ENCODE assay signal across 22 cellular contexts in genomic region chr17:4974064-4974670, GRCh38. TPM values are rescaled to one million over a fixed set of nuclear protein-coding genes. Genes with fewer than 3 reads are reported as not detected.
A peak's percentile ranks its signal among the peaks of the same experiment; 100 is the strongest.
DNase-seq lines count a peak whose midpoint lies in the region; ATAC-seq, FAIRE-seq and TF ChIP-seq lines count a peak whose summit lies in the region.
"Had no signal": no experiment of that assay in that cellular context is flagged by ENCODE, and none has a peak within 500 bp of the region (broad histone marks: within the 10 kb centered on the region; RNA-seq: fewer than 3 reads in every experiment).

No MANE protein-coding gene starts in this region.

- no peak overlapping the region for H3K4me2 ChIP-seq in astrocyte (ENCODE audit: low read length)
- H3K4me2 ChIP-seq: A549 had no signal

- no peak overlapping the region for H3K27ac ChIP-seq in astrocyte (ENCODE audit: low read depth, low read length)
- no peak overlapping the region for H3K27ac ChIP-seq in kidney (ENCODE audit: low read depth in 2 of 2, low read length in 2 of 2)
- H3K27ac ChIP-seq in stomach smooth muscle (ENCODE audit: low read length), result peak overlapping the region; percentile 53
- H3K27ac ChIP-seq: A549, ovary, upper lobe of right lung had no signal

- no peak for FAIRE-seq in astrocyte (lab: Jason Lieb, UNC)
- no peak for FAIRE-seq in kidney (lab: Jason Lieb, UNC)
- FAIRE-seq: A549 had no signal

- H3K36me3 Mint-ChIP-seq in activated T-cell treated with anti-CD3 and anti-CD28 coated beads, Interleukin-2, amount 50 U/mL, for 72 hours (ENCODE audit: insufficient read depth in 2 of 2), result peaks cover 13 to 40% of the 10 kb centered on the region in 2 donors
- H3K36me3 Mint-ChIP-seq in astrocyte (ENCODE audit: low read depth, unreplicated experiment), result peaks cover 38% of the 10 kb centered on the region

- no peak overlapping the region for H3K4me3 Mint-ChIP-seq in activated T-cell treated with anti-CD3 and anti-CD28 coated beads, Interleukin-2, amount 50 U/mL, for 72 hours
- H3K4me3 Mint-ChIP-seq in astrocyte (ENCODE audit: unreplicated experiment), result no peak overlapping the region
- H3K4me3 Mint-ChIP-seq: activated naive CD4-positive, alpha-beta T cell treated with anti-CD3 and anti-CD28 coated beads, Interleukin-2, amount 10 ng/mL, durations not matched to agents 7 days and 5 days; CD8-positive, alpha-beta T cell; T-helper 1 cell treated with Interleukin-12 subunit alpha and Interleukin-12 subunit beta and Interleukin-4 antibody, amounts not matched to agents 30 μg/mL and 1 μg/mL, for 36 hours; WTC11 had no signal

- peak overlapping the region; percentile 75 for H3K27ac Mint-ChIP-seq in activated T-cell treated with anti-CD3 and anti-CD28 coated beads, Interleukin-2, amount 50 U/mL, for 72 hours
- H3K27ac Mint-ChIP-seq in astrocyte (ENCODE audit: unreplicated experiment), result peak overlapping the region; percentile 72
- H3K27ac Mint-ChIP-seq: CD8-positive, alpha-beta T cell; T-helper 1 cell treated with Interleukin-12 subunit alpha and Interleukin-12 subunit beta and Interleukin-4 antibody, amounts not matched to agents 30 μg/mL and 1 μg/mL, for 36 hours; WTC11 had no signal

- H3K4me1 Mint-ChIP-seq in activated T-cell treated with anti-CD3 and anti-CD28 coated beads, Interleukin-2, amount 50 U/mL, for 72 hours (ENCODE audit: low read depth), result peaks cover 26% of the 10 kb centered on the region
- peaks cover 19% of the 10 kb centered on the region for H3K4me1 Mint-ChIP-seq in astrocyte (ENCODE audit: low read depth, unreplicated experiment)

- H4K20me1 ChIP-seq in astrocyte (ENCODE audit: insufficient read depth, low read length), result peaks cover 49% of the 10 kb centered on the region

- no peaks in the 10 kb centered on the region for H3K27me3 ChIP-seq in astrocyte (ENCODE audit: insufficient read depth, low read length)
- no peaks in the 10 kb centered on the region for H3K27me3 ChIP-seq in stomach smooth muscle (ENCODE audit: control insufficient read depth in 1 of 2, insufficient read depth in 2 of 2, low read length in 2 of 2)
- H3K27me3 ChIP-seq: ovary, spleen, upper lobe of right lung had no signal

- no peaks in the 10 kb centered on the region for H3K9me3 ChIP-seq in astrocyte (ENCODE audit: insufficient read depth, low read depth, low read length)
- no peaks in the 10 kb centered on the region for H3K9me3 ChIP-seq in kidney (ENCODE audit: control insufficient read depth in 1 of 2, low read length in 2 of 2)
- H3K9me3 ChIP-seq in stomach smooth muscle (ENCODE audit: control insufficient read depth in 2 of 2, low read length in 2 of 2), result no peaks in the 10 kb centered on the region
- H3K9me3 ChIP-seq: A549, ovary, spleen, upper lobe of right lung had no signal

- H3K79me2 ChIP-seq in astrocyte (ENCODE audit: insufficient read depth, low read length), result peaks cover 29% of the 10 kb centered on the region

- H3K36me3 ChIP-seq in astrocyte (ENCODE audit: insufficient read depth, low read length) (peaks cover 17% of the 10 kb centered on the region), kidney (ENCODE audit: control insufficient read depth in 1 of 2, insufficient read depth in 2 of 2, low read length in 2 of 2) (peaks cover 27 to 38% of the 10 kb centered on the region in 2 donors), stomach smooth muscle (ENCODE audit: control insufficient read depth in 2 of 2, insufficient read depth in 2 of 2, low read length in 2 of 2) (peaks cover 48 to 65% of the 10 kb centered on the region in 2 donors)
- H3K36me3 ChIP-seq: ovary had no signal

- no peaks in the 10 kb centered on the region for H3K27me3 Mint-ChIP-seq in activated T-cell treated with anti-CD3 and anti-CD28 coated beads, Interleukin-2, amount 50 U/mL, for 72 hours (ENCODE audit: low read depth)
- no peaks in the 10 kb centered on the region for H3K27me3 Mint-ChIP-seq in astrocyte (ENCODE audit: low read depth, unreplicated experiment)
- H3K27me3 Mint-ChIP-seq: activated naive CD4-positive, alpha-beta T cell treated with anti-CD3 and anti-CD28 coated beads, Interleukin-2, amount 10 ng/mL, durations not matched to agents 7 days and 5 days had no signal

- ATAC-seq in activated T-cell treated with anti-CD3 and anti-CD28 coated beads, Interleukin-2, amount 50 U/mL, for 72 hours (replicated peaks in 1 of 2), result no peak
- ATAC-seq in GM21447 (IDR thresholded peaks at IDR 0.05; ENCODE audit: unreplicated experiment), result no peak
- ATAC-seq: A549; CD8-positive, alpha-beta T cell; WTC11 had no signal

- H3K4me3 ChIP-seq in astrocyte (ENCODE audit: insufficient read depth, low read depth, low read length) (no peak overlapping the region), kidney (ENCODE audit: low read length in 2 of 2) (no peak overlapping the region), stomach smooth muscle (ENCODE audit: low read length in 2 of 2) (peak overlapping the region in 1 of 2 donors; percentile 8)
- H3K4me3 ChIP-seq: A549, ovary, spleen, upper lobe of right lung had no signal

- H3K9ac ChIP-seq in astrocyte (ENCODE audit: low read length) (no peak overlapping the region), kidney (ENCODE audit: low read length in 2 of 2) (no peak overlapping the region), stomach smooth muscle (ENCODE audit: low read length in 2 of 2) (peak overlapping the region in 1 of 2 donors; percentile 55)

- H2AFZ ChIP-seq in astrocyte (ENCODE audit: low read depth, low read length), result no peak overlapping the region

- TF ChIP-seq CTCF in astrocyte (IDR thresholded peaks at IDR 0.05; ENCODE audit: insufficient read depth, low read depth, low read length), result no peak
- TF ChIP-seq CTCF in kidney (IDR thresholded peaks at IDR 0.05; ENCODE audit: borderline replicate concordance, extremely low read depth, insufficient read depth), result no peak

- DNase-seq in activated T-cell treated with anti-CD3 and anti-CD28 coated beads, Interleukin-2, amount 50 U/mL, for 72 hours, result no peak
- no peak for DNase-seq in activated T-cell treated with anti-CD3 and anti-CD28 coated beads, Interleukin-2, amount 50 U/mL, for 1 hour
- no peak for DNase-seq in astrocyte (ENCODE audit: low read depth)
- peak; percentile 40 for DNase-seq in kidney
- DNase-seq in foreskin melanocyte, result no peak
- DNase-seq in EL, result no peak
- DNase-seq: activated naive CD4-positive, alpha-beta T cell treated with anti-CD3 and anti-CD28 coated beads, Interleukin-2, amount 10 ng/mL, durations not matched to agents 7 days and 5 days; CD8-positive, alpha-beta T cell; DND-41; effector memory CD4-positive, alpha-beta T cell; KBM-7; NCI-H2081; NCI-H510A treated with DMSO at 0.1 percent for 48 hours; ovary; SHP77; spleen; upper lobe of right lung had no signal

- H3K4me1 ChIP-seq in astrocyte (ENCODE audit: insufficient read depth, low read length) (peaks cover 13% of the 10 kb centered on the region), kidney (ENCODE audit: control insufficient read depth in 1 of 2, insufficient read depth in 1 of 2, low read depth in 1 of 2, low read length in 2 of 2) (peaks cover 4 to 14% of the 10 kb centered on the region in 2 donors), stomach smooth muscle (ENCODE audit: control insufficient read depth, insufficient read depth, low read length) (peaks cover 30% of the 10 kb centered on the region)

- H3K9me3 Mint-ChIP-seq in activated T-cell treated with anti-CD3 and anti-CD28 coated beads, Interleukin-2, amount 50 U/mL, for 72 hours, result no peaks in the 10 kb centered on the region
- no peaks in the 10 kb centered on the region for H3K9me3 Mint-ChIP-seq in astrocyte (ENCODE audit: unreplicated experiment)
- H3K9me3 Mint-ChIP-seq: activated naive CD4-positive, alpha-beta T cell treated with anti-CD3 and anti-CD28 coated beads, Interleukin-2, amount 10 ng/mL, durations not matched to agents 7 days and 5 days; CD8-positive, alpha-beta T cell; T-helper 1 cell treated with Interleukin-12 subunit alpha and Interleukin-12 subunit beta and Interleukin-4 antibody, amounts not matched to agents 30 μg/mL and 1 μg/mL, for 36 hours; WTC11 had no signal

- intact Hi-C loops in kidney (cut with DNase I), result no loop called here

RNA-seq across cellular contexts. Expression of gene SPAG7, which starts 6.5 kb away (rescaled TPM):
- total RNA-seq in activated T-cell treated with anti-CD3 and anti-CD28 coated beads, Interleukin-2, amount 50 U/mL, for 72 hours, result 100 to 1,000 TPM; 140 to 158 TPM
- 57.2 and 60.9 TPM in 2 replicates for total RNA-seq in astrocyte
- 73.6 TPM for total RNA-seq in kidney
- polyA plus RNA-seq in kidney (ENCODE audit: insufficient read depth, low read depth, low replicate concordance), result 157 TPM

RNA-seq across cellular contexts. Expression of gene CAMTA2, which starts 13.3 kb away (rescaled TPM):
- total RNA-seq in activated T-cell treated with anti-CD3 and anti-CD28 coated beads, Interleukin-2, amount 50 U/mL, for 72 hours, result 100 to 1,000 TPM; 206 to 207 TPM
- total RNA-seq in astrocyte (43.1 and 44.3 TPM in 2 replicates), kidney (47.1 TPM)
- 40.1 TPM for polyA plus RNA-seq in kidney (ENCODE audit: insufficient read depth, low read depth, low replicate concordance)

RNA-seq across cellular contexts. Expression of gene INCA1, which starts 23.2 kb away (rescaled TPM):
- under 1 TPM in 1 of 2 donors, not detected in 1; 0.60 TPM for total RNA-seq in activated T-cell treated with anti-CD3 and anti-CD28 coated beads, Interleukin-2, amount 50 U/mL, for 72 hours
- 0.82 and 1.7 TPM in 2 replicates for total RNA-seq in astrocyte
- total RNA-seq in kidney, result 1.5 TPM
- polyA plus RNA-seq in kidney (ENCODE audit: insufficient read depth, low read depth, low replicate concordance), result 1.6 TPM

RNA-seq across cellular contexts. Expression of gene ENO3, which starts 23.2 kb away (rescaled TPM):
- 100 to 1,000 TPM in 1 of 2 donors, 10 to 100 TPM in 1; 90.0 to 102 TPM for total RNA-seq in activated T-cell treated with anti-CD3 and anti-CD28 coated beads, Interleukin-2, amount 50 U/mL, for 72 hours
- total RNA-seq in astrocyte (12.7 and 20.4 TPM in 2 replicates), kidney (6.9 TPM)
- 17.8 TPM for polyA plus RNA-seq in kidney (ENCODE audit: insufficient read depth, low read depth, low replicate concordance)

RNA-seq across cellular contexts. Expression of gene KIF1C, which starts 23.6 kb away (rescaled TPM):
- 10 to 100 TPM; 38.3 to 41.3 TPM for total RNA-seq in activated T-cell treated with anti-CD3 and anti-CD28 coated beads, Interleukin-2, amount 50 U/mL, for 72 hours
- total RNA-seq in astrocyte, result 94.8 and 109 TPM in 2 replicates
- total RNA-seq in kidney, result 168 TPM
- 69.6 TPM for polyA plus RNA-seq in kidney (ENCODE audit: insufficient read depth, low read depth, low replicate concordance)
